In genomic region chr3:119418091-119418512, GRCh38 we compare ENCODE assay signal across 17 cellular contexts.
"Had no signal": no experiment of that assay in that cellular context is flagged by ENCODE, and none has a peak within 500 bp of the region (broad histone marks: within the 10 kb centered on the region; RNA-seq: fewer than 3 reads in every experiment).

No MANE protein-coding gene starts in this region.

- H3K27ac ChIP-seq: coronary artery, esophagus squamous epithelium, foreskin keratinocyte, skin epidermis, tibial nerve had no signal

- H3K27me3 Mint-ChIP-seq: activated CD4-positive, alpha-beta memory T cell treated with anti-CD3 and anti-CD28 coated beads, Interleukin-2, amount 10 ng/mL, durations not matched to agents 7 days and 5 days; activated CD4-positive, alpha-beta T cell treated with anti-CD3 and anti-CD28 coated beads for 36 hours; natural killer cell treated with Interleukin-12 subunit alpha and Interleukin-12 subunit beta and Interleukin-15 and Interleukin-18, amount 100 ng/mL, for 72 hours; T-helper 17 cell had no signal

- H3K9me3 Mint-ChIP-seq: activated CD4-positive, alpha-beta memory T cell treated with anti-CD3 and anti-CD28 coated beads, Interleukin-2, amount 10 ng/mL, durations not matched to agents 7 days and 5 days; activated T-cell treated with anti-CD3 and anti-CD28 coated beads, Interleukin-2, amount 50 U/mL, for 4 hours; natural killer cell treated with Interleukin-12 subunit alpha and Interleukin-12 subunit beta and Interleukin-15 and Interleukin-18, amount 100 ng/mL, for 72 hours had no signal

- ATAC-seq: activated CD4-positive, alpha-beta T cell treated with anti-CD3 and anti-CD28 coated beads for 36 hours; activated T-cell treated with anti-CD3 and anti-CD28 coated beads, Interleukin-2, amount 50 U/mL, for 4 hours; foreskin keratinocyte; natural killer cell treated with Interleukin-12 subunit alpha and Interleukin-12 subunit beta and Interleukin-15 and Interleukin-18, amount 100 ng/mL, for 72 hours; T-helper 17 cell had no signal

- H3K4me1 ChIP-seq: esophagus squamous epithelium, foreskin keratinocyte, tibial nerve had no signal

- H3K9me3 ChIP-seq: esophagus squamous epithelium, tibial nerve had no signal

- H3K27ac Mint-ChIP-seq: activated CD4-positive, alpha-beta memory T cell treated with anti-CD3 and anti-CD28 coated beads, Interleukin-2, amount 10 ng/mL, durations not matched to agents 7 days and 5 days; activated CD4-positive, alpha-beta T cell treated with anti-CD3 and anti-CD28 coated beads for 36 hours; natural killer cell treated with Interleukin-12 subunit alpha and Interleukin-12 subunit beta and Interleukin-15 and Interleukin-18, amount 100 ng/mL, for 72 hours; T-helper 17 cell had no signal

- DNase-seq: activated CD4-positive, alpha-beta memory T cell treated with anti-CD3 and anti-CD28 coated beads, Interleukin-2, amount 10 ng/mL, durations not matched to agents 7 days and 5 days; activated CD4-positive, alpha-beta T cell treated with anti-CD3 and anti-CD28 coated beads for 36 hours; activated effector memory CD4-positive, alpha-beta T cell treated with Interleukin-2 at 50 U/mL for 16 hours; activated naive CD4-positive, alpha-beta T cell treated with anti-CD3 and anti-CD28 coated beads, Interleukin-2, amount 50 U/mL, for 16 hours; activated T-cell treated with anti-CD3 and anti-CD28 coated beads, Interleukin-2, amount 50 U/mL, for 4 hours; central memory CD4-positive, alpha-beta T cell; esophagus squamous epithelium; foreskin keratinocyte; nucleus accumbens; stimulated activated CD4-positive, alpha-beta T cell treated with anti-CD3 and anti-CD28 coated beads, Interleukin-4, amount 100 ng/mL, for 24 hours; stimulated activated naive CD4-positive, alpha-beta T cell treated with Interleukin-2 at 50 U/mL for 16 hours; substantia nigra; T-helper 17 cell had no signal

- H3K4me3 ChIP-seq: coronary artery, esophagus squamous epithelium, skin epidermis, tibial nerve had no signal

- H3K27me3 ChIP-seq: esophagus squamous epithelium, foreskin keratinocyte, tibial nerve had no signal

- H3K36me3 Mint-ChIP-seq: natural killer cell treated with Interleukin-12 subunit alpha and Interleukin-12 subunit beta and Interleukin-15 and Interleukin-18, amount 100 ng/mL, for 72 hours had no signal

- H3K4me3 Mint-ChIP-seq: activated CD4-positive, alpha-beta memory T cell treated with anti-CD3 and anti-CD28 coated beads, Interleukin-2, amount 10 ng/mL, durations not matched to agents 7 days and 5 days; activated CD4-positive, alpha-beta T cell treated with anti-CD3 and anti-CD28 coated beads for 36 hours; activated T-cell treated with anti-CD3 and anti-CD28 coated beads, Interleukin-2, amount 50 U/mL, for 4 hours; natural killer cell treated with Interleukin-12 subunit alpha and Interleukin-12 subunit beta and Interleukin-15 and Interleukin-18, amount 100 ng/mL, for 72 hours; T-helper 17 cell had no signal
